18 cellular contexts compared by ENCODE assay signal in genomic region chr4:109164011-109164410, GRCh38.
DNase-seq lines count a peak whose midpoint lies in the region; ATAC-seq and TF ChIP-seq lines count a peak whose summit lies in the region.
"Had no signal": no experiment of that assay in that cellular context is flagged by ENCODE, and none has a peak within 500 bp of the region (broad histone marks: within the 10 kb centered on the region; RNA-seq: fewer than 3 reads in every experiment).

No MANE protein-coding gene starts in this region.

- ATAC-seq in GM23338 (peak; percentile 87), body of pancreas (peak; percentile 35)

- H3K27ac Mint-ChIP-seq in GM23338, result peak overlapping the region; percentile 81
- H3K27ac Mint-ChIP-seq: activated CD4-positive, alpha-beta memory T cell treated with anti-CD3 and anti-CD28 coated beads for 36 hours had no signal

- no peak for TF ChIP-seq POLR2A in body of pancreas (IDR thresholded peaks at IDR 0.05)

- H3K27ac ChIP-seq in GM23338 (ENCODE audit: low read depth) (no peak overlapping the region), body of pancreas (peak overlapping the region in 1 of 4 donors; percentile 20), osteoblast (ENCODE audit: low read depth, low read length) (no peak overlapping the region)
- H3K27ac ChIP-seq: BLaER1 treated with 17β-estradiol and CSF1 and Interleukin-3, amounts not matched to agents 10 nM and 100 nM; dorsolateral prefrontal cortex; SK-N-MC; testis had no signal

- H3K36me3 ChIP-seq in GM23338 (ENCODE audit: insufficient read depth) (no peaks in the 10 kb centered on the region), body of pancreas (replicated peaks in 1 of 2; ENCODE audit: insufficient read depth in 1 of 2, low read depth in 2 of 2) (no peaks in the 10 kb centered on the region), osteoblast (ENCODE audit: insufficient read depth, low read length) (no peaks in the 10 kb centered on the region)
- H3K36me3 ChIP-seq: BLaER1 treated with 17β-estradiol and CSF1 and Interleukin-3, amounts not matched to agents 10 nM and 100 nM had no signal

- H2AFZ ChIP-seq in GM23338 (no peak overlapping the region), osteoblast (ENCODE audit: low read length) (no peak overlapping the region)

- H3K9me3 Mint-ChIP-seq in GM23338, result no peaks in the 10 kb centered on the region
- H3K9me3 Mint-ChIP-seq: activated CD4-positive, alpha-beta memory T cell treated with anti-CD3 and anti-CD28 coated beads for 36 hours had no signal

- no peaks in the 10 kb centered on the region for H3K36me3 Mint-ChIP-seq in GM23338 (ENCODE audit: low read depth)
- H3K36me3 Mint-ChIP-seq: activated CD4-positive, alpha-beta memory T cell treated with anti-CD3 and anti-CD28 coated beads for 36 hours had no signal

- no peaks in the 10 kb centered on the region for H3K27me3 ChIP-seq in GM23338 (ENCODE audit: insufficient read depth)
- H3K27me3 ChIP-seq in body of pancreas, result no peaks in the 10 kb centered on the region
- no peaks in the 10 kb centered on the region for H3K27me3 ChIP-seq in osteoblast (ENCODE audit: insufficient read depth, low read length)
- H3K27me3 ChIP-seq: BLaER1 treated with 17β-estradiol and CSF1 and Interleukin-3, amounts not matched to agents 10 nM and 100 nM; dorsolateral prefrontal cortex; testis had no signal

- no peaks in the 10 kb centered on the region for H3F3A ChIP-seq in GM23338 (replicated peaks; ENCODE audit: low read depth)

- H3K4me1 ChIP-seq in GM23338 (ENCODE audit: insufficient read depth), result no peaks in the 10 kb centered on the region
- H3K4me1 ChIP-seq in body of pancreas, result peaks cover 14% of the 10 kb centered on the region
- no peaks in the 10 kb centered on the region for H3K4me1 ChIP-seq in osteoblast (ENCODE audit: insufficient read depth, low read length)
- H3K4me1 ChIP-seq: testis had no signal

- H3K4me2 ChIP-seq in GM23338 (no peak overlapping the region), osteoblast (ENCODE audit: insufficient read depth, low read length) (no peak overlapping the region)
- H3K4me2 ChIP-seq: BLaER1 treated with 17β-estradiol and CSF1 and Interleukin-3, amounts not matched to agents 10 nM and 100 nM had no signal

- H3K9me3 ChIP-seq in body of pancreas (no peaks in the 10 kb centered on the region), osteoblast (ENCODE audit: low read depth, low read length) (no peaks in the 10 kb centered on the region)
- H3K9me3 ChIP-seq: BLaER1 treated with 17β-estradiol and CSF1 and Interleukin-3, amounts not matched to agents 10 nM and 100 nM; testis had no signal

- H3K9me2 ChIP-seq in GM23338 (ENCODE audit: insufficient read depth), result no peaks in the 10 kb centered on the region

- H4K20me1 ChIP-seq in GM23338 (replicated peaks; ENCODE audit: insufficient read depth) (no peaks in the 10 kb centered on the region), osteoblast (ENCODE audit: insufficient read depth, low read length) (no peaks in the 10 kb centered on the region)
- H4K20me1 ChIP-seq: BLaER1 treated with 17β-estradiol and CSF1 and Interleukin-3, amounts not matched to agents 10 nM and 100 nM had no signal

- TF ChIP-seq CTCF in GM23338 (conservative IDR thresholded peaks at IDR 0.05; ENCODE audit: low read depth in 2 of 2) (no peak), body of pancreas (IDR thresholded peaks at IDR 0.05) (no peak), osteoblast (IDR thresholded peaks at IDR 0.05; ENCODE audit: extremely low read depth, low read depth, low read length) (no peak)

- intact Hi-C loops in body of pancreas (cut with DNase I), result no loop called here

- H3K4me3 ChIP-seq in GM23338 (no peak overlapping the region), body of pancreas (no peak overlapping the region), osteoblast (ENCODE audit: insufficient read depth, low read length) (no peak overlapping the region)
- H3K4me3 ChIP-seq: BLaER1 treated with 17β-estradiol and CSF1 and Interleukin-3, amounts not matched to agents 10 nM and 100 nM; dorsolateral prefrontal cortex; SK-N-MC; testis had no signal

- H3K79me2 ChIP-seq in GM23338 (replicated peaks; ENCODE audit: insufficient read depth), result no peaks in the 10 kb centered on the region
- no peaks in the 10 kb centered on the region for H3K79me2 ChIP-seq in osteoblast (ENCODE audit: insufficient read depth, low read length)

- peaks cover 3% of the 10 kb centered on the region for H3K27me3 Mint-ChIP-seq in GM23338 (ENCODE audit: insufficient read depth, low read depth, poor library complexity)

- peak; percentile 54 for DNase-seq in GM23338 (ENCODE audit: low spot score)
- no peak for DNase-seq in body of pancreas
- peak; percentile 36 for DNase-seq in iPS-NIHi11 (ENCODE audit: low spot score)
- peak; percentile 3 for DNase-seq in osteoblast (ENCODE audit: insufficient read length, low spot score, missing footprints)
- no peak for DNase-seq in AG08396 (ENCODE audit: low spot score)
- no peak for DNase-seq in GDM1 (lab: John Stamatoyannopoulos, UW)
- DNase-seq in NCI-H524 treated with DMSO at 0.1 percent for 48 hours (lab: John Stamatoyannopoulos, UW), result no peak
- DNase-seq in stimulated activated CD8-positive, alpha-beta memory T cell treated with anti-CD3 and anti-CD28 coated beads, Interleukin-4, amount 100 ng/mL, for 48 hours, result no peak
- DNase-seq: activated CD4-positive, alpha-beta memory T cell treated with anti-CD3 and anti-CD28 coated beads for 36 hours; amniotic stem cell; dorsolateral prefrontal cortex; mammary epithelial cell; NCI-H1694 treated with DMSO at 0.1 percent for 48 hours; NCI-H69; stimulated activated CD4-positive, alpha-beta T cell treated with anti-CD3 and anti-CD28 coated beads, Interleukin-4, amount 100 ng/mL, for 1 hour; testis had no signal

- H3K4me1 Mint-ChIP-seq in GM23338, result peaks cover 19% of the 10 kb centered on the region

- no peak overlapping the region for H3K4me3 Mint-ChIP-seq in GM23338
- H3K4me3 Mint-ChIP-seq: activated CD4-positive, alpha-beta memory T cell treated with anti-CD3 and anti-CD28 coated beads for 36 hours had no signal

TF ChIP-seq in GM23338, 12 proteins besides CTCF, POLR2A, EP300 and RAD21:
- no peak for TF ChIP-seq JUNB (IDR thresholded peaks at IDR 0.05; ENCODE audit: unreplicated experiment)
- TF ChIP-seq ZNF331 (CRISPR knock-in tag; IDR thresholded peaks at IDR 0.05; ENCODE audit: low read depth), result no peak
- TF ChIP-seq ZNF462 (CRISPR knock-in tag; IDR thresholded peaks at IDR 0.05), result 0 out of 2 replicates have a peak, but pooled peaks have one; percentile 9
- TF ChIP-seq EZH2phosphoT487 (IDR thresholded peaks at IDR 0.05; ENCODE audit: unreplicated experiment), result no peak

Comparison
In these comparisons a context has a peak if more than half of its experiments do, and no peak if none do; other contexts are left out.
1. DNase-seq: peak in GM23338 (single experiment), iPS-NIHi11 (single experiment) and osteoblast (single experiment); none in body of pancreas (0 of 4), AG08396 (single experiment), GDM1 (single experiment), NCI-H524 treated with DMSO at 0.1 percent for 48 hours (single experiment) and stimulated activated CD8-positive, alpha-beta memory T cell treated with anti-CD3 and anti-CD28 coated beads, Interleukin-4, amount 100 ng/mL, for 48 hours (single experiment).